In the genomic region with DNA sequence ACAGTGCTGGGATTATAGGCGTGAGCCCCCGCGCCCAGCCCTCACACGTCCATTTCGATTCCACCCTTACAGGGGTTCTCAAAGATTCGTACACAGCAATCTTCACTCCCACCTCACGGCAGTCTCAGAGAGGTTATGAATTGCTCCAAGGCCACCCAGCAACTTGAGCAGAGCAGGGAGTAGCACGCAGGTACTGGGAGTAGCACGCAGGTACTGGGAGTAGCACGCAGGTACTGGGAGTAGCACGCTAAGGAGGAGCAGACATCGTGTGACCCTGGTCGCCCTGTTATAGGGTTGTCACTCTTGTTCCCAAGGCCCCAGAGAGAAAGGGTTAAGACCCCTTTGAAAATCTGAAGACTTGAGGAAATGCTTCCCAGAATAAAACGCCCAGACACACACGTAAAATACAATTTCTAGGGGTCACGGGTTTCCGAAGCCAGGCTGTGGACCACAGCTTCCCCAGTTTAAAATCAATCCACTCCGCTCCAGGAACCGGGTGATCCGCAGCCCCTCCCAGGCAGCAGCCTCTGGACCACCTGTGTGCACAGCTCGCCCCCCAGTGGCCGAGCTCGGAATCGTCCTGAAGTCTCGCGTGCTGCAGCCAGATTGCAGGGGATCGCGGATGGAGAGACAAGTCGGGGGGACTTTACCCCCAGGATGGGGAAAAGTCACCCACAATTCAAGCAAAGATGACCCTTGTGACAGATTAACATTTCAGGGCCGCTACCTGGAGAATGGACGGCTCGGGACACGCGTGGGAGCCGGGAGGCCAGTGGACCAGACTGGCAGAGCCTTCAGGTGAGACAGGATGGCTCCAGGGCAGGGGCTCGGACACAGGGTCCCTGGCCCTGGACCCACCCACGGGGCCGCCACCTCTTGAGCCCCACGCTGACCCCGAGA, we compare ENCODE assay signal across 1 cellular context.
TF ChIP-seq lines count a peak whose summit lies in the region.

No MANE protein-coding gene starts in this region.

TF ChIP-seq in HepG2, 621 proteins besides CTCF, POLR2A, EP300 and RAD21 (continued from another document and continues in another):
- no peak for TF ChIP-seq KMT2B (CRISPR knock-in tag; IDR thresholded peaks at IDR 0.05)
- no peak for TF ChIP-seq ZNF234 (CRISPR knock-in tag; conservative IDR thresholded peaks at IDR 0.05)
- TF ChIP-seq ZSCAN12 (CRISPR knock-in tag; IDR thresholded peaks at IDR 0.05), result no peak
- TF ChIP-seq ZKSCAN1 (IDR thresholded peaks at IDR 0.05; ENCODE audit: low read length), result 0 out of 2 replicates have a peak, but pooled peaks have one; percentile 34
- TF ChIP-seq ARNT2 (CRISPR knock-in tag; IDR thresholded peaks at IDR 0.05; ENCODE audit: low read depth), result no peak
- TF ChIP-seq TOE1 (CRISPR knock-in tag; IDR thresholded peaks at IDR 0.05), result no peak
- TF ChIP-seq STAG1 (CRISPR knock-in tag; IDR thresholded peaks at IDR 0.05), result peak; percentile 95
- no peak for TF ChIP-seq ZNF468 (CRISPR knock-in tag; IDR thresholded peaks at IDR 0.05)
- TF ChIP-seq, protein P1, sequence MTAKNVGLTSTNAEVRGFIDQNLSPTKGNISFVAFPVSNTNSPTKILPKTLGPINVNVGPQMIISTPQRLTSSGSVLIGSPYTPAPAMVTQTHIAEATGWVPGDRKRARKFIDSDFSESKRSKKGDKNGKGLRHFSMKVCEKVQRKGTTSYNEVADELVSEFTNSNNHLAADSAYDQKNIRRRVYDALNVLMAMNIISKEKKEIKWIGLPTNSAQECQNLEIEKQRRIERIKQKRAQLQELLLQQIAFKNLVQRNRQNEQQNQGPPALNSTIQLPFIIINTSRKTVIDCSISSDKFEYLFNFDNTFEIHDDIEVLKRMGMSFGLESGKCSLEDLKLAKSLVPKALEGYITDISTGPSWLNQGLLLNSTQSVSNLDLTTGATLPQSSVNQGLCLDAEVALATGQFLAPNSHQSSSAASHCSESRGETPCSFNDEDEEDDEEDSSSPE (CRISPR knock-in tag; IDR thresholded peaks at IDR 0.05), result no peak
- TF ChIP-seq BHLHE40 (IDR thresholded peaks at IDR 0.05; ENCODE audit: low read length), result peak; percentile 22; the same call in 1 of the 2 replicates
- TF ChIP-seq MED13 (CRISPR knock-in tag; IDR thresholded peaks at IDR 0.05), result no peak
- TF ChIP-seq ZNF510 (CRISPR knock-in tag; IDR thresholded peaks at IDR 0.05; ENCODE audit: low read depth), result no peak
- no peak for TF ChIP-seq GLI4 (CRISPR knock-in tag; IDR thresholded peaks at IDR 0.05; ENCODE audit: borderline replicate concordance)
- TF ChIP-seq GTF2F1 (IDR thresholded peaks at IDR 0.05; ENCODE audit: low read length), result no peak
- TF ChIP-seq ZNF431 (CRISPR knock-in tag; IDR thresholded peaks at IDR 0.05; ENCODE audit: borderline replicate concordance, low read depth), result 0 out of 2 replicates have a peak, but pooled peaks have one; percentile 32
- TF ChIP-seq, protein P2, sequence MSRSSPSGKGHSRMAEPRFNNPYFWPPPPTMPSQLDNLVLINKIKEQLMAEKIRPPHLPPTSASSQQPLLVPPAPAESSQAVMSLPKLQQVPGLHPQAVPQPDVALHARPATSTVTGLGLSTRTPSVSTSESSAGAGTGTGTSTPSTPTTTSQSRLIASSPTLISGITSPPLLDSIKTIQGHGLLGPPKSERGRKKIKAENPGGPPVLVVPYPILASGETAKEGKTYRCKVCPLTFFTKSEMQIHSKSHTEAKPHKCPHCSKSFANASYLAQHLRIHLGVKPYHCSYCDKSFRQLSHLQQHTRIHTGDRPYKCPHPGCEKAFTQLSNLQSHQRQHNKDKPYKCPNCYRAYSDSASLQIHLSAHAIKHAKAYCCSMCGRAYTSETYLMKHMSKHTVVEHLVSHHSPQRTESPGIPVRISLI (CRISPR knock-in tag; IDR thresholded peaks at IDR 0.05; ENCODE audit: borderline replicate concordance), result no peak
- TF ChIP-seq, protein P3, sequence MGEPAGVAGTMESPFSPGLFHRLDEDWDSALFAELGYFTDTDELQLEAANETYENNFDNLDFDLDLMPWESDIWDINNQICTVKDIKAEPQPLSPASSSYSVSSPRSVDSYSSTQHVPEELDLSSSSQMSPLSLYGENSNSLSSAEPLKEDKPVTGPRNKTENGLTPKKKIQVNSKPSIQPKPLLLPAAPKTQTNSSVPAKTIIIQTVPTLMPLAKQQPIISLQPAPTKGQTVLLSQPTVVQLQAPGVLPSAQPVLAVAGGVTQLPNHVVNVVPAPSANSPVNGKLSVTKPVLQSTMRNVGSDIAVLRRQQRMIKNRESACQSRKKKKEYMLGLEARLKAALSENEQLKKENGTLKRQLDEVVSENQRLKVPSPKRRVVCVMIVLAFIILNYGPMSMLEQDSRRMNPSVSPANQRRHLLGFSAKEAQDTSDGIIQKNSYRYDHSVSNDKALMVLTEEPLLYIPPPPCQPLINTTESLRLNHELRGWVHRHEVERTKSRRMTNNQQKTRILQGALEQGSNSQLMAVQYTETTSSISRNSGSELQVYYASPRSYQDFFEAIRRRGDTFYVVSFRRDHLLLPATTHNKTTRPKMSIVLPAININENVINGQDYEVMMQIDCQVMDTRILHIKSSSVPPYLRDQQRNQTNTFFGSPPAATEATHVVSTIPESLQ (CRISPR knock-in tag; conservative IDR thresholded peaks at IDR 0.05), result no peak
- TF ChIP-seq ZSCAN9 (CRISPR knock-in tag; IDR thresholded peaks at IDR 0.05; ENCODE audit: borderline replicate concordance), result no peak
- TF ChIP-seq XRCC5 (optimal IDR thresholded peaks at IDR 0.05; ENCODE audit: low read length), result peak; percentile 77
- no peak for TF ChIP-seq ZNF33B (CRISPR knock-in tag; IDR thresholded peaks at IDR 0.05)
- peak; percentile 65 for TF ChIP-seq ZEB1 (IDR thresholded peaks at IDR 0.05; ENCODE audit: insufficient replicate concordance, low read depth)
- no peak for TF ChIP-seq ZNF121 (CRISPR knock-in tag; IDR thresholded peaks at IDR 0.05)
- TF ChIP-seq NPAS2 (CRISPR knock-in tag; IDR thresholded peaks at IDR 0.05; ENCODE audit: borderline replicate concordance), result no peak
- no peak for TF ChIP-seq ZNF800 (CRISPR knock-in tag; IDR thresholded peaks at IDR 0.05)
- no peak for TF ChIP-seq SIN3B (IDR thresholded peaks at IDR 0.05; ENCODE audit: low read length)
- no peak for TF ChIP-seq ZNF792 (CRISPR knock-in tag; IDR thresholded peaks at IDR 0.05)
- no peak for TF ChIP-seq ZNF816 (CRISPR knock-in tag; IDR thresholded peaks at IDR 0.05; ENCODE audit: borderline replicate concordance)
- peak; percentile 53 for TF ChIP-seq ZNF687 (CRISPR knock-in tag; IDR thresholded peaks at IDR 0.05)
- TF ChIP-seq NFAT5 (CRISPR knock-in tag; IDR thresholded peaks at IDR 0.05), result no peak
- no peak for TF ChIP-seq BRD4 (CRISPR knock-in tag; IDR thresholded peaks at IDR 0.05)
- TF ChIP-seq BORCS8-MEF2B (CRISPR knock-in tag; IDR thresholded peaks at IDR 0.05), result peak; percentile 49; the same call in 1 of the 2 replicates
- TF ChIP-seq SAP130 (CRISPR knock-in tag; IDR thresholded peaks at IDR 0.05; ENCODE audit: low read depth), result 0 out of 2 replicates have a peak, but pooled peaks have one; percentile 24
- no peak for TF ChIP-seq ZNF329 (CRISPR knock-in tag; IDR thresholded peaks at IDR 0.05; ENCODE audit: low read depth)
- no peak for TF ChIP-seq PHF5A (CRISPR knock-in tag; IDR thresholded peaks at IDR 0.05; ENCODE audit: low read depth, unreplicated experiment)
- no peak for TF ChIP-seq RCOR2 (CRISPR knock-in tag; IDR thresholded peaks at IDR 0.05)
- TF ChIP-seq SOX5 (CRISPR knock-in tag; IDR thresholded peaks at IDR 0.05; ENCODE audit: borderline replicate concordance), result no peak
- no peak for TF ChIP-seq ZNF33A (CRISPR knock-in tag; IDR thresholded peaks at IDR 0.05; ENCODE audit: borderline replicate concordance)
- TF ChIP-seq KDM5B (CRISPR knock-in tag; IDR thresholded peaks at IDR 0.05; ENCODE audit: borderline replicate concordance), result no peak
- TF ChIP-seq JDP2 (CRISPR knock-in tag; IDR thresholded peaks at IDR 0.05; ENCODE audit: borderline replicate concordance), result no peak
- no peak for TF ChIP-seq CCAR2 (optimal IDR thresholded peaks at IDR 0.05; ENCODE audit: low read depth, low read length)
- TF ChIP-seq YY1 (IDR thresholded peaks at IDR 0.05; ENCODE audit: insufficient read depth, insufficient replicate concordance, low read depth, low read length), result no peak
- no peak for TF ChIP-seq ZBTB1 (CRISPR knock-in tag; IDR thresholded peaks at IDR 0.05; ENCODE audit: borderline replicate concordance)
- TF ChIP-seq AGO1 (IDR thresholded peaks at IDR 0.05; ENCODE audit: low read depth, low read length, poor library complexity, severe bottlenecking), result no peak
- no peak for TF ChIP-seq POLR2AphosphoS5 (IDR thresholded peaks at IDR 0.05; ENCODE audit: low read depth, low read length)
- no peak for TF ChIP-seq STAT5B (CRISPR knock-in tag; IDR thresholded peaks at IDR 0.05)
- TF ChIP-seq ZNF883 (CRISPR knock-in tag; IDR thresholded peaks at IDR 0.05; ENCODE audit: not compliant biosample characterization), result no peak
